Comparison of ENCODE assay signal across 18 cellular contexts in genomic region chr22:39073941-39074340, GRCh38. TPM values are rescaled to one million over a fixed set of nuclear protein-coding genes. Genes with fewer than 3 reads are reported as not detected.
DNase-seq lines count a peak whose midpoint lies in the region; ATAC-seq, FAIRE-seq and TF ChIP-seq lines count a peak whose summit lies in the region.
"Had no signal": no experiment of that assay in that cellular context is flagged by ENCODE, and none has a peak within 500 bp of the region (broad histone marks: within the 10 kb centered on the region; RNA-seq: fewer than 3 reads in every experiment).

No MANE protein-coding gene starts in this region.

- H3K9me3 Mint-ChIP-seq in GM23338, result no peaks in the 10 kb centered on the region; the same call in 2 of the 3 replicates
- H3K9me3 Mint-ChIP-seq in naive thymus-derived CD4-positive, alpha-beta T cell, result no peaks in the 10 kb centered on the region
- H3K9me3 Mint-ChIP-seq: H9 had no signal

- peaks cover 30% of the 10 kb centered on the region for H3K4me1 ChIP-seq in BLaER1
- H3K4me1 ChIP-seq in GM23338 (ENCODE audit: insufficient read depth), result peaks cover 22% of the 10 kb centered on the region
- H3K4me1 ChIP-seq in naive thymus-derived CD4-positive, alpha-beta T cell (ENCODE audit: control insufficient read depth in 2 of 2, insufficient read depth in 2 of 2, low read length in 2 of 2), result peaks cover 0 to 4% of the 10 kb centered on the region in 2 donors

- H3K27ac Mint-ChIP-seq in GM23338 (peak overlapping the region; percentile 45; the same call in 1 of the 2 replicates), T-helper 17 cell (peak overlapping the region; percentile 88)
- peak overlapping the region in 6 of 9 donors; percentile 16 to 49 (median 22) for H3K27ac Mint-ChIP-seq in naive thymus-derived CD4-positive, alpha-beta T cell
- H3K27ac Mint-ChIP-seq: H9 had no signal

- H3K4me1 Mint-ChIP-seq in GM23338 (peaks cover 37% of the 10 kb centered on the region), T-helper 17 cell (peaks cover 20% of the 10 kb centered on the region)
- peaks cover 18 to 36% (median 25%) of the 10 kb centered on the region in 7 donors for H3K4me1 Mint-ChIP-seq in naive thymus-derived CD4-positive, alpha-beta T cell

- CTCF ChIA-PET in naive thymus-derived CD4-positive, alpha-beta T cell (lab: Charles Lee), result interaction anchor here (1.2 kb wide), 1 partner anchor 9 kb away, joined by 3 read pairs; no protein-coding TSS in a partner anchor
- CTCF ChIA-PET in RWPE1 (lab: Yijun Ruan, JAX), result no interaction called here

- H3K4me3 Mint-ChIP-seq in GM23338, result no peak overlapping the region
- H3K4me3 Mint-ChIP-seq in T-helper 17 cell, result no peak overlapping the region
- H3K4me3 Mint-ChIP-seq in naive thymus-derived CD4-positive, alpha-beta T cell, result no peak overlapping the region
- H3K4me3 Mint-ChIP-seq: H9 had no signal

- H3K9me3 ChIP-seq in BLaER1 (no peaks in the 10 kb centered on the region), T-helper 17 cell (ENCODE audit: control insufficient read depth, low read length, poor library complexity, severe bottlenecking) (no peaks in the 10 kb centered on the region)
- no peaks in the 10 kb centered on the region for H3K9me3 ChIP-seq in naive thymus-derived CD4-positive, alpha-beta T cell (ENCODE audit: control insufficient read depth in 2 of 3, low read length in 3 of 3)

- POLR2A ChIA-PET in naive thymus-derived CD4-positive, alpha-beta T cell (lab: Charles Lee), result no interaction called here
- POLR2A ChIA-PET in RWPE1 (lab: Yijun Ruan, JAX; ENCODE audit: low non-redundant PET), result no interaction called here

- H3K27ac ChIP-seq in BLaER1, result no peak overlapping the region
- no peak overlapping the region for H3K27ac ChIP-seq in GM23338 (ENCODE audit: low read depth)
- no peak overlapping the region for H3K27ac ChIP-seq in naive thymus-derived CD4-positive, alpha-beta T cell (ENCODE audit: low read depth, low read length)
- no peak overlapping the region for H3K27ac ChIP-seq in RWPE1

- TF ChIP-seq CTCF in GM23338 (conservative IDR thresholded peaks at IDR 0.05; ENCODE audit: low read depth in 2 of 2) (no peak), RWPE1 (conservative IDR thresholded peaks at IDR 0.05; ENCODE audit: low read depth) (no peak)

- H3K36me3 Mint-ChIP-seq in GM23338 (ENCODE audit: low read depth), result no peaks in the 10 kb centered on the region
- H3K36me3 Mint-ChIP-seq in T-helper 17 cell (ENCODE audit: low read depth), result no peaks in the 10 kb centered on the region
- peaks cover 0 to 4% (median 0%) of the 10 kb centered on the region in 5 donors for H3K36me3 Mint-ChIP-seq in naive thymus-derived CD4-positive, alpha-beta T cell

- no peak overlapping the region for H2AFZ ChIP-seq in GM23338

- H3K27me3 Mint-ChIP-seq in GM23338 (ENCODE audit: insufficient read depth, low read depth, poor library complexity) (peaks cover 22% of the 10 kb centered on the region), T-helper 17 cell (no peaks in the 10 kb centered on the region)
- H3K27me3 Mint-ChIP-seq in naive thymus-derived CD4-positive, alpha-beta T cell, result no peaks in the 10 kb centered on the region

- intact Hi-C loops in naive thymus-derived CD4-positive, alpha-beta T cell (cut with micrococcal nuclease), result no loop called here

- H3F3A ChIP-seq in GM23338 (replicated peaks; ENCODE audit: low read depth), result 0 out of 2 replicates have a peak, but pooled peaks cover 3% of the 10 kb centered on the region

- H3K9me2 ChIP-seq in GM23338 (ENCODE audit: insufficient read depth), result no peaks in the 10 kb centered on the region

- no peaks in the 10 kb centered on the region for H3K79me2 ChIP-seq in GM23338 (replicated peaks; ENCODE audit: insufficient read depth)

- H3K27me3 ChIP-seq in BLaER1 (no peaks in the 10 kb centered on the region), GM23338 (ENCODE audit: insufficient read depth) (no peaks in the 10 kb centered on the region)
- H3K27me3 ChIP-seq in naive thymus-derived CD4-positive, alpha-beta T cell (ENCODE audit: control insufficient read depth in 2 of 2, insufficient read depth in 2 of 2, low read length in 2 of 2), result no peaks in the 10 kb centered on the region

- no peaks in the 10 kb centered on the region for H4K20me1 ChIP-seq in BLaER1
- H4K20me1 ChIP-seq in GM23338 (replicated peaks; ENCODE audit: insufficient read depth), result no peaks in the 10 kb centered on the region

- ATAC-seq in GM23338 (no peak), T-helper 17 cell (no peak), GM21529 (IDR thresholded peaks at IDR 0.05; ENCODE audit: unreplicated experiment) (no peak)
- no peak for ATAC-seq in naive thymus-derived CD4-positive, alpha-beta T cell

- no peaks in the 10 kb centered on the region for H3K36me3 ChIP-seq in BLaER1
- H3K36me3 ChIP-seq in GM23338 (ENCODE audit: insufficient read depth), result no peaks in the 10 kb centered on the region
- H3K36me3 ChIP-seq in naive thymus-derived CD4-positive, alpha-beta T cell (ENCODE audit: control insufficient read depth in 2 of 3, insufficient read depth in 3 of 3, low read length in 3 of 3), result no peaks in the 10 kb centered on the region

- no peak for DNase-seq in GM23338 (ENCODE audit: low spot score)
- no peak for DNase-seq in T-helper 17 cell
- no peak for DNase-seq in naive thymus-derived CD4-positive, alpha-beta T cell
- no peak for DNase-seq in RWPE1 (ENCODE audit: low spot score)
- DNase-seq in HTR-8/SVneo (ENCODE audit: insufficient read length, low spot score), result no peak
- no peak for DNase-seq in amniotic stem cell (lab: John Stamatoyannopoulos, UW)
- DNase-seq: Calu3, DMS53, H9, MV-4-11, NCI-H1436 treated with DMSO at 0.1 percent for 48 hours, NCI-H2029 treated with DMSO at 0.1 percent for 48 hours, NCI-H2171 treated with DMSO at 0.1 percent for 48 hours, NCI-H446 treated with DMSO at 0.1 percent for 48 hours had no signal

- H3K4me3 ChIP-seq in BLaER1 (no peak overlapping the region), GM23338 (no peak overlapping the region)
- no peak overlapping the region for H3K4me3 ChIP-seq in naive thymus-derived CD4-positive, alpha-beta T cell (ENCODE audit: low read length)

- FAIRE-seq in HTR-8/SVneo (lab: Jason Lieb, UNC), result no peak

- H3K4me2 ChIP-seq in BLaER1, result peak overlapping the region; percentile 47; the same call in 1 of the 2 replicates
- no peak overlapping the region for H3K4me2 ChIP-seq in GM23338

- no peak overlapping the region for H3K9ac ChIP-seq in BLaER1

TF ChIP-seq in GM23338, 12 proteins besides CTCF, POLR2A, EP300 and RAD21:
- TF ChIP-seq NANOG (IDR thresholded peaks at IDR 0.05; ENCODE audit: borderline replicate concordance), result 0 out of 2 replicates have a peak, but pooled peaks have one; percentile 21
- TF ChIP-seq ZNF331 (CRISPR knock-in tag; IDR thresholded peaks at IDR 0.05; ENCODE audit: low read depth), result no peak
- no peak for TF ChIP-seq CREB1 (CRISPR knock-in tag; IDR thresholded peaks at IDR 0.05; ENCODE audit: low read depth)
- TF ChIP-seq STAT1 (IDR thresholded peaks at IDR 0.05; ENCODE audit: unreplicated experiment), result no peak
- TF ChIP-seq JUNB (IDR thresholded peaks at IDR 0.05; ENCODE audit: unreplicated experiment), result no peak
- no peak for TF ChIP-seq POLR2AphosphoS5 (IDR thresholded peaks at IDR 0.05; ENCODE audit: low read depth)
TF ChIP-seq in GM23338: peak in this region for 1.

RNA-seq across cellular contexts. Expression of gene APOBEC3G, which starts 3.1 kb away (rescaled TPM):
- 2.6 and 3.3 TPM in 2 replicates for total RNA-seq in GM23338 (2014; rRNA removed; shearing (Covaris generic))
- 1.8 and 2.1 TPM in 2 replicates for polyA plus RNA-seq in GM23338 (2016; fragmentation: Nextera tagmentation; extraction: Ambion mirVana)
- total RNA-seq in T-helper 17 cell, result 10 to 100 TPM; 21.5 to 24.6 TPM
- total RNA-seq in naive thymus-derived CD4-positive, alpha-beta T cell, result 10 to 100 TPM; 18.5 to 93.2 (median 21.0) TPM
- 10 to 100 TPM; 22.9 to 32.7 TPM for polyA plus RNA-seq in naive thymus-derived CD4-positive, alpha-beta T cell

RNA-seq across cellular contexts. Expression of gene APOBEC3H, which starts 23.1 kb away (rescaled TPM):
- not detected in 2 replicates for total RNA-seq in GM23338 (2014; rRNA removed; shearing (Covaris generic))
- polyA plus RNA-seq in GM23338 (2016; fragmentation: Nextera tagmentation; extraction: Ambion mirVana), result not detected in 2 replicates
- 1 to 10 TPM; 1.4 to 4.4 TPM for total RNA-seq in T-helper 17 cell
- total RNA-seq in naive thymus-derived CD4-positive, alpha-beta T cell, result 10 to 100 TPM in 1 of 5 experiments, 1 to 10 TPM in 1, under 1 TPM in 2, not detected in 1; 0.29 to 31.3 (median 1.5) TPM
- polyA plus RNA-seq in naive thymus-derived CD4-positive, alpha-beta T cell, result not detected
- total RNA-seq: A673, Calu3 had no signal

RNA-seq across cellular contexts. Expression of gene APOBEC3F, which starts 33.3 kb away (rescaled TPM):
- total RNA-seq in GM23338 (2014; rRNA removed; shearing (Covaris generic)), result 3.4 and 4.7 TPM in 2 replicates
- polyA plus RNA-seq in GM23338 (2016; fragmentation: Nextera tagmentation; extraction: Ambion mirVana), result 3.4 and 3.5 TPM in 2 replicates
- 10 to 100 TPM; 11.7 to 13.5 TPM for total RNA-seq in T-helper 17 cell
- total RNA-seq in naive thymus-derived CD4-positive, alpha-beta T cell, result 10 to 100 TPM; 12.5 to 40.4 (median 12.7) TPM
- polyA plus RNA-seq in naive thymus-derived CD4-positive, alpha-beta T cell, result 1 to 10 TPM; 4.9 to 9.1 TPM

RNA-seq across cellular contexts. Expression of gene APOBEC3D, which starts 53.0 kb away (rescaled TPM):
- total RNA-seq in GM23338 (2014; rRNA removed; shearing (Covaris generic)), result 3.4 and 4.3 TPM in 2 replicates
- 6.7 and 9.4 TPM in 2 replicates for polyA plus RNA-seq in GM23338 (2016; fragmentation: Nextera tagmentation; extraction: Ambion mirVana)
- 10 to 100 TPM; 12.2 to 17.6 TPM for total RNA-seq in T-helper 17 cell
- total RNA-seq in naive thymus-derived CD4-positive, alpha-beta T cell, result 10 to 100 TPM; 10.9 to 40.8 (median 19.1) TPM
- 1 to 10 TPM; 7.0 to 9.4 TPM for polyA plus RNA-seq in naive thymus-derived CD4-positive, alpha-beta T cell
- total RNA-seq: HT1080 had no signal

RNA-seq across cellular contexts. Expression of gene APOBEC3C, which starts 59.9 kb away (rescaled TPM):
- total RNA-seq in GM23338 (2014; rRNA removed; shearing (Covaris generic)), result 5.0 and 7.0 TPM in 2 replicates
- 49.2 and 49.3 TPM in 2 replicates for polyA plus RNA-seq in GM23338 (2016; fragmentation: Nextera tagmentation; extraction: Ambion mirVana)
- 10 to 100 TPM; 35.9 to 39.8 TPM for total RNA-seq in T-helper 17 cell
- total RNA-seq in naive thymus-derived CD4-positive, alpha-beta T cell, result 100 to 1,000 TPM in 1 of 5 experiments, 10 to 100 TPM in 4; 16.4 to 102 (median 20.5) TPM
- polyA plus RNA-seq in naive thymus-derived CD4-positive, alpha-beta T cell, result 10 to 100 TPM; 41.2 to 46.2 TPM

Comparison
In these comparisons a context has a peak if more than half of its experiments do, and no peak if none do; other contexts are left out.
1. H3K27ac Mint-ChIP-seq: peak in every context shown above with its lines; median percentile 88 in T-helper 17 cell; 45 in GM23338; 22 in naive thymus-derived CD4-positive, alpha-beta T cell.